9 cellular contexts compared by ENCODE assay signal in genomic region chr10:60910543-60910942, GRCh38.
DNase-seq lines count a peak whose midpoint lies in the region; ATAC-seq and TF ChIP-seq lines count a peak whose summit lies in the region.
"Had no signal": no experiment of that assay in that cellular context is flagged by ENCODE, and none has a peak within 500 bp of the region (broad histone marks: within the 10 kb centered on the region; RNA-seq: fewer than 3 reads in every experiment).

No MANE protein-coding gene starts in this region.

- no peak overlapping the region for H3K27ac Mint-ChIP-seq in stimulated activated memory B cell treated with anti-CD40 and anti-IgM and Interleukin-4, amounts not matched to agents 10 μg/mL and 1 μg/mL and 100 μg/mL, for 72 hours
- H3K27ac Mint-ChIP-seq: activated naive CD8-positive, alpha-beta T cell had no signal

- H3K79me2 ChIP-seq in Loucy (ENCODE audit: insufficient read depth, low read length) = no peaks in the 10 kb centered on the region

- H3K27me3 Mint-ChIP-seq in stimulated activated memory B cell treated with anti-CD40 and anti-IgM and Interleukin-4, amounts not matched to agents 10 μg/mL and 1 μg/mL and 100 μg/mL, for 72 hours = no peaks in the 10 kb centered on the region

- H3F3A ChIP-seq in Loucy (ENCODE audit: low read depth) = 0 out of 2 replicates have a peak, but pooled peaks cover 3% of the 10 kb centered on the region

- peak; percentile 29 for DNase-seq in globus pallidus (ENCODE audit: low spot score)
- no peak for DNase-seq in stimulated activated naive CD4-positive, alpha-beta T cell (lab: John Stamatoyannopoulos, UW)
- no peak for DNase-seq in NCI-H748 treated with DMSO at 0.1 percent for 48 hours (lab: John Stamatoyannopoulos, UW)
- no peak for DNase-seq in NCI-H1105 (lab: John Stamatoyannopoulos, UW)
- DNase-seq in DMS53 treated with DMSO at 0.1 percent for 48 hours (lab: John Stamatoyannopoulos, UW; ENCODE audit: unreplicated experiment) = no peak

- H3K4me1 ChIP-seq in Loucy (ENCODE audit: insufficient read depth, low read length, poor library complexity, severe bottlenecking) = peaks cover 12% of the 10 kb centered on the region

- 0 out of 2 replicates have a peak, but pooled peaks cover 3% of the 10 kb centered on the region for H3K9me3 ChIP-seq in Loucy (ENCODE audit: insufficient read depth, low read depth, low read length)

- H3K27me3 ChIP-seq in Loucy (ENCODE audit: insufficient read depth, low read length, poor library complexity, severe bottlenecking) = no peaks in the 10 kb centered on the region

- no peak overlapping the region for H3K9ac ChIP-seq in Loucy (ENCODE audit: low read depth, low read length, poor library complexity, severe bottlenecking)

- no peaks in the 10 kb centered on the region for H3K9me3 Mint-ChIP-seq in stimulated activated memory B cell treated with anti-CD40 and anti-IgM and Interleukin-4, amounts not matched to agents 10 μg/mL and 1 μg/mL and 100 μg/mL, for 72 hours

- no peaks in the 10 kb centered on the region for H3K36me3 Mint-ChIP-seq in stimulated activated memory B cell treated with anti-CD40 and anti-IgM and Interleukin-4, amounts not matched to agents 10 μg/mL and 1 μg/mL and 100 μg/mL, for 72 hours
- H3K36me3 Mint-ChIP-seq: activated naive CD8-positive, alpha-beta T cell had no signal

- no peaks in the 10 kb centered on the region for H4K20me1 ChIP-seq in Loucy (ENCODE audit: insufficient read depth, low read length, poor library complexity, severe bottlenecking)

- peak overlapping the region; percentile 1 for H3K4me3 ChIP-seq in Loucy (ENCODE audit: low read length, poor library complexity, severe bottlenecking)

- peak overlapping the region; percentile 50; the same call in 1 of the 2 replicates for H2AFZ ChIP-seq in Loucy (ENCODE audit: low read length)

- peaks cover 11% of the 10 kb centered on the region for H3K4me1 Mint-ChIP-seq in stimulated activated memory B cell treated with anti-CD40 and anti-IgM and Interleukin-4, amounts not matched to agents 10 μg/mL and 1 μg/mL and 100 μg/mL, for 72 hours

- H3K9me2 ChIP-seq in Loucy (replicated peaks; ENCODE audit: low read depth, low read length) = no peaks in the 10 kb centered on the region

- no peaks in the 10 kb centered on the region for H3K36me3 ChIP-seq in Loucy (ENCODE audit: insufficient read depth, low read length)

- TF ChIP-seq CTCF in Loucy (conservative IDR thresholded peaks at IDR 0.05; ENCODE audit: low read length) = no peak

- peak; percentile 52 for ATAC-seq in GM21367 (IDR thresholded peaks at IDR 0.05; ENCODE audit: unreplicated experiment)
- peak; percentile 34 for ATAC-seq in stimulated activated memory B cell treated with anti-CD40 and anti-IgM and Interleukin-4, amounts not matched to agents 10 μg/mL and 1 μg/mL and 100 μg/mL, for 72 hours

- H3K4me3 Mint-ChIP-seq in stimulated activated memory B cell treated with anti-CD40 and anti-IgM and Interleukin-4, amounts not matched to agents 10 μg/mL and 1 μg/mL and 100 μg/mL, for 72 hours = peak overlapping the region; percentile 3
- H3K4me3 Mint-ChIP-seq: activated naive CD8-positive, alpha-beta T cell had no signal

- H3K4me2 ChIP-seq in Loucy (ENCODE audit: low read depth, low read length, poor library complexity, severe bottlenecking) = peak overlapping the region; percentile 23
